ENCODE assay signal across 1 cellular context in genomic region chr7:13987395-13987794, GRCh38.
TF ChIP-seq lines count a peak whose summit lies in the region.

No MANE protein-coding gene starts in this region.

TF ChIP-seq in HCT116, 20 proteins besides CTCF, POLR2A, EP300 and RAD21 (continued from another document):
- no peak for TF ChIP-seq CEBPB (IDR thresholded peaks at IDR 0.05; ENCODE audit: low read depth)
- TF ChIP-seq FOSL1 (IDR thresholded peaks at IDR 0.05; ENCODE audit: low read depth) = no peak
- TF ChIP-seq SIN3A (IDR thresholded peaks at IDR 0.05; ENCODE audit: low read depth) = no peak
- no peak for TF ChIP-seq ZFX (IDR thresholded peaks at IDR 0.05)
- TF ChIP-seq SRF (IDR thresholded peaks at IDR 0.05; ENCODE audit: low read depth) = no peak
- TF ChIP-seq YY1 (IDR thresholded peaks at IDR 0.05; ENCODE audit: extremely low read depth, insufficient replicate concordance, low read depth, low read length) = no peak
- no peak for TF ChIP-seq ATF3 (IDR thresholded peaks at IDR 0.05)
- TF ChIP-seq EGR1 (IDR thresholded peaks at IDR 0.05; ENCODE audit: low read depth) = no peak
